ENCODE assay signal across 9 cellular contexts in the genomic region with DNA sequence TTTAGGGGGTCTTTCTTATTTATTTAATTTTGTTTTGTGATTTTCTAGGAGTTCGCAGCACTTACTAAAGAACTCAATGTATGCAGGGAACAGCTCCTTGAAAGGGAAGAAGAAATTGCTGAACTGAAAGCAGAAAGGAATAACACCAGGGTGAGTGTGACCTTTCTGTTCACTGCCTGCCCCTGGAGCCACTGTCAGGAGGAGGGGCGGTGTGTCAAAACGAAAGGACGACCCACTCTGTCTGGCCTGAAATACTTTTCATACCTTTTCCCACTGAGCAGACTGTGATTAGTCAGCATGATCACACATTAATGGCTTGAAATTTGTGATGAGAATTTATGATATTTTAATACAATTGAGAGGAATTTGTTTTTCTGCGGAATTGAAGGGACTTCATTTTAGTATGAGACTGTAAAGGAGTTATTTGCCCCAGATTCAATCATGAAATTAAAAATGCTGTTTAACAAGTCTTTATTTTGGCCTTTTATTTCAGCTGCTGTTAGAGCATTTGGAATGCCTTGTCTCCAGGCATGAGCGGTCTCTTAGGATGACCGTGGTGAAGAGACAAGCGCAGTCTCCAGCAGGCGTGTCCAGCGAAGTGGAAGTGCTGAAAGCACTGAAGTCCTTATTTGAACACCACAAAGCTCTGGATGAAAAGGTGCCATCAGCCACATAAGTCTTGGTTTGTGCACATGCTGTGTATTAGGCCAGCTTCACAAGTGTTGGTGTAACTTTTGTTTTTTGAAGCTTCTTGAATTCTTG. TPM values are rescaled to one million over a fixed set of nuclear protein-coding genes. Genes with fewer than 3 reads are reported as not detected.
DNase-seq lines count a peak whose midpoint lies in the region; ATAC-seq and TF ChIP-seq lines count a peak whose summit lies in the region.
"Had no signal": no experiment of that assay in that cellular context is flagged by ENCODE, and none has a peak within 500 bp of the region (broad histone marks: within the 10 kb centered on the region; RNA-seq: fewer than 3 reads in every experiment).

No MANE protein-coding gene starts in this region.

- no peaks in the 10 kb centered on the region for H3K27me3 Mint-ChIP-seq in osteocyte (ENCODE audit: unreplicated experiment)

- peak overlapping the region; percentile 91 for H3K27ac Mint-ChIP-seq in osteocyte (ENCODE audit: unreplicated experiment)

- H3K4me1 Mint-ChIP-seq in osteocyte (ENCODE audit: unreplicated experiment), result peaks cover 28% of the 10 kb centered on the region

- H3K9me3 Mint-ChIP-seq in osteocyte (ENCODE audit: unreplicated experiment), result no peaks in the 10 kb centered on the region

- peaks cover 0 to 53% (median 16%) of the 10 kb centered on the region in 12 donors for H3K4me1 ChIP-seq in heart left ventricle

- ATAC-seq in GM21529 (IDR thresholded peaks at IDR 0.05; ENCODE audit: unreplicated experiment) (peak; percentile 70), GM18498 (IDR thresholded peaks at IDR 0.05; ENCODE audit: unreplicated experiment) (no peak), heart left ventricle (no peak)

- H3K4me3 ChIP-seq in GM12865 (ENCODE audit: low read depth, low read length), result no peak overlapping the region
- H3K4me3 ChIP-seq in heart left ventricle, result no peak overlapping the region

- peak; percentile 66 for DNase-seq in GM12865 (ENCODE audit: low read depth)
- peak; percentile 52 for DNase-seq in astrocyte of the hippocampus (ENCODE audit: low read depth, low spot score)
- no peak for DNase-seq in osteocyte (ENCODE audit: extremely low spot score, unreplicated experiment)
- DNase-seq in NCI-H2107 treated with DMSO at 0.1 percent for 48 hours (lab: John Stamatoyannopoulos, UW; ENCODE audit: unreplicated experiment), result no peak
- DNase-seq in central memory CD4-positive, alpha-beta T cell, result no peak
- DNase-seq in heart left ventricle, result no peak
- DNase-seq: NCI-H2029 treated with DMSO at 0.1 percent for 48 hours had no signal

- no peak for TF ChIP-seq CTCF in GM12865 (IDR thresholded peaks at IDR 0.05; ENCODE audit: insufficient read depth, low read depth, low read length, missing control alignments)
- no peak for TF ChIP-seq CTCF in osteocyte (IDR thresholded peaks at IDR 0.05)
- no peak for TF ChIP-seq CTCF in heart left ventricle (IDR thresholded peaks at IDR 0.05)

- intact Hi-C loops in heart left ventricle (cut with DNase I), result no loop called here

- no peaks in the 10 kb centered on the region for H3K9me3 ChIP-seq in heart left ventricle

- H3K4me3 Mint-ChIP-seq in osteocyte (ENCODE audit: unreplicated experiment), result no peak overlapping the region

- no peaks in the 10 kb centered on the region for H3K27me3 ChIP-seq in heart left ventricle

- no peak for TF ChIP-seq POLR2A in heart left ventricle (IDR thresholded peaks at IDR 0.05)

- peaks cover 36% of the 10 kb centered on the region for H3K36me3 Mint-ChIP-seq in osteocyte (ENCODE audit: unreplicated experiment)

- WGBS in heart left ventricle, 4 donors, result 79 to 88% (median 82%) methylated on average over 10 of the region's 10 CpGs

- H3K36me3 ChIP-seq in heart left ventricle, result peaks cover 0 to 74% (median 56%) of the 10 kb centered on the region in 9 donors

- H3K27ac ChIP-seq in heart left ventricle, result peak overlapping the region in 2 of 12 donors; percentile 16 to 90

RNA-seq across cellular contexts. Expression of a gene that starts 54.0 kb away (rescaled TPM):
- 63.1 and 70.4 TPM in 2 replicates for total RNA-seq in osteocyte
- 10 to 100 TPM; 32.2 to 53.1 (median 40.7) TPM for total RNA-seq in heart left ventricle
- polyA plus RNA-seq in heart left ventricle, result 10 to 100 TPM; 15.8 to 28.0 TPM

Comparison
In these comparisons a context has a peak if more than half of its experiments do, and no peak if none do; other contexts are left out.
1. DNase-seq: peak in GM12865 (single experiment) and astrocyte of the hippocampus (single experiment); none in osteocyte (single experiment), NCI-H2107 treated with DMSO at 0.1 percent for 48 hours (single experiment), central memory CD4-positive, alpha-beta T cell (single experiment) and heart left ventricle (0 of 5).